In the genomic region with DNA sequence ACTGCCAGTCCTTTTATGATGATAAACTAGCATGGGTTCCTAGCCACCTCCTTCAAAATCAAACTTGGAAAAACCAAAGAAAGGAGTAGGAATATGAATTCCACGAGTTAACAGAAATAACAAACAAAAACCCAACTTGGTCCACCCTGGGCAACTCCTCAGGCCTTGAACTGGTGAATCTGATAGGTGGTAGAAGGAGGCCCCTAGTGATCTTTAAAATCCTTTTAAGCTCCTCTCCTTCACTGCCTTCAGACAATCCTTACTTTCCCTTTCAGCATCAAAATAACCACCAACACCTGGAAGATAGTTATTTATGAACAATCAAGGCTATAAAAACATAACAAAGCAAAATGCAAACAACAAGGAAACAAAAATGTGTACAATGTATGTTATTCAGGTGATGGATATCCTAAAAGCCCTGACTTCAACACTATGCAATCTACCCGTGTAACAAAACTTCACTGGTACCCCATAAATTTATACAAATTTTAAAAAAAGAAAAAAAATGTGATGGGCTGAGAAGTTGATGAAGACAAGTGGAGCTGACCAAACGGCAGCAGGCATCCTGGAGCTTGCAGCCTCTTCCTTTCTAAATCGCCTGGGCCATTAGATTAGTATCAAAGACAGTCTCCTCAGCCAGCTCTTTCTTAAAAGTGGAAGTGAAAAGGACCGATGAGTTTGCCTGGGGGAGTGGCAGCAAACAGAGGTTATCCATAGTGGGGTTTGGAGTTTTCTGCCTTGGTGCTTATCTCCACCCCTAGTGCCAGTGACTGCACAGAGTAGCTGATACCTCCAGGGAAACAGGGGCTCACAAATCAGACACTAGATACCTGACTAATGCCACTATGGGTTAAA, we compare ENCODE assay signal across 18 cellular contexts.
DNase-seq lines count a peak whose midpoint lies in the region; ATAC-seq, FAIRE-seq and TF ChIP-seq lines count a peak whose summit lies in the region.
"Had no signal": no experiment of that assay in that cellular context is flagged by ENCODE, and none has a peak within 500 bp of the region (broad histone marks: within the 10 kb centered on the region; RNA-seq: fewer than 3 reads in every experiment).

No MANE protein-coding gene starts in this region.

- H3K36me3 ChIP-seq in Peyer's patch (no peaks in the 10 kb centered on the region), trophoblast cell (ENCODE audit: control insufficient read depth in 1 of 2, insufficient read depth in 2 of 2, low read length in 2 of 2) (no peaks in the 10 kb centered on the region)

- ATAC-seq in GM21515 (IDR thresholded peaks at IDR 0.05; ENCODE audit: unreplicated experiment) (peak; percentile 67), HG03354 (IDR thresholded peaks at IDR 0.05; ENCODE audit: poor library complexity, severe bottlenecking, unreplicated experiment) (peak; percentile 51), HG02642 (IDR thresholded peaks at IDR 0.05; ENCODE audit: poor library complexity, unreplicated experiment) (no peak)

- no peak overlapping the region for H2BK5ac ChIP-seq in trophoblast cell (ENCODE audit: low read depth, low read length, poor library complexity)

- no peaks in the 10 kb centered on the region for H3K79me1 ChIP-seq in trophoblast cell (ENCODE audit: low read length)

- H3K9me3 ChIP-seq in Peyer's patch (no peaks in the 10 kb centered on the region), trophoblast cell (ENCODE audit: insufficient read depth, low read depth, low read length) (no peaks in the 10 kb centered on the region)

- H3K4me1 ChIP-seq in Peyer's patch, result no peaks in the 10 kb centered on the region
- H3K4me1 ChIP-seq in trophoblast cell (ENCODE audit: control insufficient read depth in 1 of 2, insufficient read depth in 2 of 2, low read length in 2 of 2), result no peaks in the 10 kb centered on the region

- H3K18ac ChIP-seq in trophoblast cell (ENCODE audit: low read length), result no peak overlapping the region

- H3K23ac ChIP-seq in trophoblast cell (ENCODE audit: low read length), result no peak overlapping the region

- WGBS in trophoblast cell (ENCODE audit: extremely low coverage, insufficient coverage, insufficient read length), result no CpG with 5 or more reads among the region's 5 CpGs

- H3K9ac ChIP-seq in trophoblast cell (ENCODE audit: low read length), result no peak overlapping the region
- H3K9ac ChIP-seq: KMS-11 had no signal

- H3K4ac ChIP-seq in trophoblast cell (ENCODE audit: low read depth, low read length), result no peak overlapping the region

- no peak overlapping the region for H4K91ac ChIP-seq in trophoblast cell (ENCODE audit: low read depth, low read length)

- H3K27ac ChIP-seq in Peyer's patch, result peak overlapping the region in 1 of 4 donors; percentile 51
- H3K27ac ChIP-seq in trophoblast cell (ENCODE audit: low read depth, low read length), result no peak overlapping the region
- H3K27ac ChIP-seq: KMS-11 had no signal

- H3K4me3 ChIP-seq in Peyer's patch (no peak overlapping the region), trophoblast cell (ENCODE audit: low read depth, low read length) (no peak overlapping the region)
- H3K4me3 ChIP-seq: skin epidermis had no signal

- no peak overlapping the region for H3K14ac ChIP-seq in trophoblast cell (ENCODE audit: low read length)

- H3K27me3 ChIP-seq in Peyer's patch (no peaks in the 10 kb centered on the region), trophoblast cell (ENCODE audit: insufficient read depth, low read length) (no peaks in the 10 kb centered on the region)

- no peak for TF ChIP-seq CTCF in Peyer's patch (IDR thresholded peaks at IDR 0.05)

- no peak for TF ChIP-seq POLR2A in GM12891 (IDR thresholded peaks at IDR 0.05; ENCODE audit: low read depth, low read length)
- no peak for TF ChIP-seq POLR2A in Peyer's patch (IDR thresholded peaks at IDR 0.05)

- H2BK12ac ChIP-seq in trophoblast cell (ENCODE audit: low read length), result no peak overlapping the region

- H4K12ac ChIP-seq in trophoblast cell (ENCODE audit: low read depth, low read length), result no peak overlapping the region

- H2BK120ac ChIP-seq in trophoblast cell (ENCODE audit: insufficient read depth, low read length, poor library complexity), result no peak overlapping the region

- no peaks in the 10 kb centered on the region for H3K79me2 ChIP-seq in trophoblast cell (ENCODE audit: control insufficient read depth, insufficient read depth, low read length, poor library complexity)

- no peak overlapping the region for H2AFZ ChIP-seq in trophoblast cell (ENCODE audit: insufficient read depth, low read length, poor library complexity)

- no peak overlapping the region for H4K8ac ChIP-seq in trophoblast cell (ENCODE audit: low read depth, low read length)

- no peak overlapping the region for H2AK5ac ChIP-seq in trophoblast cell (ENCODE audit: low read length)

- H3K4me2 ChIP-seq in trophoblast cell (ENCODE audit: low read length), result no peak overlapping the region
- H3K4me2 ChIP-seq: KMS-11 had no signal

- FAIRE-seq in GM12891 (lab: Jason Lieb, UNC), result peak; percentile 43
- FAIRE-seq: colon had no signal

- DNase-seq in GM12891 (ENCODE audit: insufficient read length, low spot score) (no peak), Peyer's patch (peak in 2 of 3 donors; percentile 40 to 49), NCI-H2171 treated with DMSO at 0.1 percent for 48 hours (lab: John Stamatoyannopoulos, UW) (no peak), D341Med (ENCODE audit: low spot score) (no peak), trophoblast cell (no peak)
- DNase-seq: activated CD4-positive, alpha-beta T cell treated with anti-CD3 and anti-CD28 coated beads, Interleukin-2, amount 50 U/mL, for 1 hour; Calu3; NCI-H146; NCI-H510A; RPMI8226; substantia nigra; T-helper 2 cell had no signal

TF ChIP-seq in GM12891, 5 proteins besides CTCF, POLR2A, EP300 and RAD21:
- peak; percentile 78 for TF ChIP-seq SPI1 (IDR thresholded peaks at IDR 0.05; ENCODE audit: low read depth, low read length)
- TF ChIP-seq POLR2AphosphoS5 (IDR thresholded peaks at IDR 0.05; ENCODE audit: low read depth, low read length), result no peak
- no peak for TF ChIP-seq POU2F2 (IDR thresholded peaks at IDR 0.05; ENCODE audit: low read depth, low read length)
TF ChIP-seq in GM12891: peak in this region for 1.

Comparison
In these comparisons a context has a peak if more than half of its experiments do, and no peak if none do; other contexts are left out.
1. DNase-seq: peak in Peyer's patch (2 of 3); none in GM12891 (single experiment), NCI-H2171 treated with DMSO at 0.1 percent for 48 hours (single experiment), D341Med (single experiment) and trophoblast cell (0 of 2).